ENCODE assay signal across 9 cellular contexts in genomic region chr2:73314441-73314840, GRCh38. TPM values are rescaled to one million over a fixed set of nuclear protein-coding genes. Genes with fewer than 3 reads are reported as not detected.
"Had no signal": no experiment of that assay in that cellular context is flagged by ENCODE, and none has a peak within 500 bp of the region (broad histone marks: within the 10 kb centered on the region; RNA-seq: fewer than 3 reads in every experiment).

No MANE protein-coding gene starts in this region.

- H3K4me1 ChIP-seq: HAP-1 had no signal

- H3K4me2 ChIP-seq: GM23338 had no signal

- H3K4me3 Mint-ChIP-seq: GM23338, H9, HFFc6 had no signal

- H3K27ac ChIP-seq: GM23248 had no signal

- H3K9me3 ChIP-seq: HAP-1 had no signal

- H3K9ac ChIP-seq: GM23248 had no signal

- H2AFZ ChIP-seq: GM23248, GM23338 had no signal

- H3K4me3 ChIP-seq: GM23248, GM23338, HAP-1 had no signal

- H3K9me3 Mint-ChIP-seq: GM23338, H9, HFFc6 had no signal

- H3K27ac Mint-ChIP-seq: GM23338, H9, HFFc6 had no signal

- H3K36me3 ChIP-seq: HAP-1 had no signal

- H3K4me1 Mint-ChIP-seq: GM23338 had no signal

- DNase-seq: GM23248, GOT3, H7, H9, HCEC 1CT, HFFc6 had no signal

RNA-seq across cellular contexts. Expression of gene EGR4, which starts 21.1 kb away (rescaled TPM):
- total RNA-seq: GM23248, GM23338, H4, H7, HFFc6 had no signal
